Comparison of ENCODE assay signal across 8 cellular contexts in genomic region chr12:45216297-45216982, GRCh38. TPM values are rescaled to one million over a fixed set of nuclear protein-coding genes. Genes with fewer than 3 reads are reported as not detected.
DNase-seq lines count a peak whose midpoint lies in the region; ATAC-seq and TF ChIP-seq lines count a peak whose summit lies in the region.

No MANE protein-coding gene starts in this region.

- H4K20me1 ChIP-seq in IMR-90 (ENCODE audit: insufficient read depth, low read length) = peaks cover 15% of the 10 kb centered on the region; the same call in 1 of the 2 replicates

- H3K4me1 Mint-ChIP-seq in central memory CD8-positive, alpha-beta T cell = peaks cover 55% of the 10 kb centered on the region

- peak; percentile 36; the same call in 1 of the 2 replicates for TF ChIP-seq RAD21 in IMR-90 (IDR thresholded peaks at IDR 0.05; ENCODE audit: low read length)

- no peaks in the 10 kb centered on the region for H3K9me1 ChIP-seq in IMR-90 (ENCODE audit: insufficient read depth, low read length)

- H3K79me1 ChIP-seq in IMR-90 (ENCODE audit: low read depth in 1 of 2, low read length in 2 of 2) = peaks cover 7 to 29% of the 10 kb centered on the region in 2 experiments

- BruUV-seq in IMR-90 (replicated peaks; lab: Mats Ljungman, UMichigan) = no TSS peak

- H3K27me3 ChIP-seq in IMR-90 (ENCODE audit: control insufficient read depth, insufficient read depth, low read length) (no peaks in the 10 kb centered on the region), WERI-Rb-1 (ENCODE audit: insufficient read depth, low read depth, severe bottlenecking) (no peaks in the 10 kb centered on the region)

- peak overlapping the region; percentile 66 for H2BK5ac ChIP-seq in IMR-90 (ENCODE audit: low read depth, low read length, poor library complexity, severe bottlenecking)

- H4K8ac ChIP-seq in IMR-90 (ENCODE audit: low read depth in 2 of 2, low read length in 2 of 2) = peak overlapping the region; percentile 34 to 86

- H2BK15ac ChIP-seq in IMR-90 (ENCODE audit: low read depth, low read length) = peak overlapping the region; percentile 65; the same call in 1 of the 3 replicates

- H3K4me2 ChIP-seq in IMR-90 (ENCODE audit: low read depth, low read length) = peak overlapping the region; percentile 90

- H3K14ac ChIP-seq in IMR-90 (replicated peaks; ENCODE audit: low read depth, low read length) = peak overlapping the region; percentile 96

- peak overlapping the region; percentile 77 for H3K27ac ChIP-seq in IMR-90 (ENCODE audit: insufficient read depth, low read length)
- peak overlapping the region; percentile 90 for H3K27ac ChIP-seq in WERI-Rb-1

- peak overlapping the region; percentile 92 for H3K23ac ChIP-seq in IMR-90 (ENCODE audit: low read depth, low read length)

- H3K4me3 ChIP-seq in IMR-90 (ENCODE audit: insufficient read depth, low read depth, low read length) (peak overlapping the region; percentile 60), WERI-Rb-1 (ENCODE audit: low read depth, low read length) (peak overlapping the region; percentile 92)

- H3K9ac ChIP-seq in IMR-90 (ENCODE audit: low read depth, low read length) = peak overlapping the region; percentile 88

- peak overlapping the region; percentile 60 for H3K18ac ChIP-seq in IMR-90 (ENCODE audit: low read depth, low read length)

- peak overlapping the region; percentile 91 for H3K27ac Mint-ChIP-seq in central memory CD8-positive, alpha-beta T cell (ENCODE audit: low read depth)

- ATAC-seq in GM21515 (IDR thresholded peaks at IDR 0.05; ENCODE audit: unreplicated experiment) = peak; percentile 47
- ATAC-seq in IMR-90 (ENCODE audit: low read depth) = peak; percentile 61
- peak; percentile 42 for ATAC-seq in central memory CD8-positive, alpha-beta T cell (replicated peaks; ENCODE audit: extremely low read depth, poor library complexity, severe bottlenecking)

- peak overlapping the region; percentile 89 for H3K4me3 Mint-ChIP-seq in central memory CD8-positive, alpha-beta T cell

- H2AFZ ChIP-seq in IMR-90 (replicated peaks; ENCODE audit: low read length, poor library complexity) = peak overlapping the region; percentile 88

- no peak; the same call in 1 of the 2 replicates for TF ChIP-seq POLR2A in IMR-90 (IDR thresholded peaks at IDR 0.05; ENCODE audit: low read depth, low read length)

- no peaks in the 10 kb centered on the region for H3K36me3 ChIP-seq in IMR-90 (ENCODE audit: control insufficient read depth, insufficient read depth, low read length)
- H3K36me3 ChIP-seq in WERI-Rb-1 = no peaks in the 10 kb centered on the region

- peak overlapping the region; percentile 73 for H2BK120ac ChIP-seq in IMR-90 (ENCODE audit: low read depth, low read length)

- H3K56ac ChIP-seq in IMR-90 (ENCODE audit: extremely low read depth, insufficient read depth, low read length) = peak overlapping the region; percentile 92

- peak overlapping the region; percentile 43; the same call in 1 of the 2 replicates for H2AK5ac ChIP-seq in IMR-90 (ENCODE audit: low read depth, low read length)

- POLR2A ChIA-PET in IMR-90 (lab: Charles Lee; ENCODE audit: unreplicated experiment) = no interaction called here

- H3K27me3 Mint-ChIP-seq in central memory CD8-positive, alpha-beta T cell = no peaks in the 10 kb centered on the region

- peak overlapping the region; percentile 82 for H2AK9ac ChIP-seq in IMR-90 (replicated peaks; ENCODE audit: low read depth, low read length, poor library complexity)

- peak overlapping the region; percentile 85 for H3K4ac ChIP-seq in IMR-90 (ENCODE audit: low read depth, low read length)

- H3K4me1 ChIP-seq in IMR-90 (ENCODE audit: control insufficient read depth, insufficient read depth, low read length) = peaks cover 4% of the 10 kb centered on the region; the same call in 1 of the 2 replicates

- intact Hi-C loops in IMR-90 (cut with micrococcal nuclease) = loop anchor here (1.0 to 2.0 kb wide), 4 partner anchors 17 to 512 kb away; partner anchors contain the start of gene ARID2

- no peaks in the 10 kb centered on the region for H3K9me3 ChIP-seq in IMR-90 (ENCODE audit: control insufficient read depth, insufficient read depth, low read length)
- H3K9me3 ChIP-seq in WERI-Rb-1 (ENCODE audit: severe bottlenecking) = no peaks in the 10 kb centered on the region

- H4K91ac ChIP-seq in IMR-90 (ENCODE audit: insufficient read depth, low read depth, low read length) = peak overlapping the region; percentile 74

- CTCF ChIA-PET in IMR-90 (lab: Yijun Ruan, JAX) = interaction anchor here (0.5 to 1.3 kb wide), 5 partner anchors 16 to 702 kb away, joined by 3 to 7 read pairs (median 3); no protein-coding TSS in a partner anchor

- H3K9me3 Mint-ChIP-seq in central memory CD8-positive, alpha-beta T cell = no peaks in the 10 kb centered on the region

- peaks cover 1% of the 10 kb centered on the region for H3K36me3 Mint-ChIP-seq in central memory CD8-positive, alpha-beta T cell (ENCODE audit: insufficient read depth)

- peak overlapping the region; percentile 49; the same call in 1 of the 2 replicates for H4K5ac ChIP-seq in IMR-90 (ENCODE audit: low read depth, low read length)

- H2BK20ac ChIP-seq in IMR-90 (ENCODE audit: low read depth, low read length) = no peak overlapping the region

- DNase-seq in Daoy (ENCODE audit: low read depth) (peak; percentile 58), IMR-90 (peak; percentile 49), WERI-Rb-1 (peak; percentile 37), left kidney (ENCODE audit: low read depth, low spot score) (peak; percentile 84), H4 (ENCODE audit: low spot score) (no peak)
- DNase-seq in central memory CD8-positive, alpha-beta T cell (ENCODE audit: low spot score in 2 of 2) = peak; percentile 18 to 24
- peak; percentile 46 for DNase-seq in stimulated activated CD4-positive, alpha-beta T cell treated with anti-CD3 and anti-CD28 coated beads, Interleukin-4, amount 100 ng/mL, for 1 hour

- 0% methylated on average over 18 of the region's 62 CpGs; no CpG with 5 or more reads in 1 of the 2 experiments for WGBS in IMR-90 (ENCODE audit: extremely low coverage in 2 of 2, insufficient read length in 1 of 2), 2 experiments

- in situ Hi-C loops in IMR-90 (cut with MboI; ENCODE audit: low sequenced_read_pairs) = no loop called here

- dilution Hi-C loops in IMR-90 (cut with HindIII; ENCODE audit: low sequenced_read_pairs, unreplicated experiment) = no loop called here

- TF ChIP-seq CTCF in IMR-90 (conservative IDR thresholded peaks at IDR 0.05; ENCODE audit: low read depth, low read length) = peak; percentile 36
- TF ChIP-seq CTCF in WERI-Rb-1 (IDR thresholded peaks at IDR 0.05; ENCODE audit: low read depth, low read length) = peak; percentile 40

TF ChIP-seq in IMR-90, 13 proteins besides CTCF, POLR2A, EP300 and RAD21:
- TF ChIP-seq NFE2L2 (IDR thresholded peaks at IDR 0.05; ENCODE audit: low read depth, low read length) = no peak
- no peak for TF ChIP-seq CEBPB (IDR thresholded peaks at IDR 0.05; ENCODE audit: low read depth, low read length)
- TF ChIP-seq SMC3 (IDR thresholded peaks at IDR 0.05; ENCODE audit: low read depth, low read length) = no peak; the same call in 1 of the 2 replicates
- TF ChIP-seq MXI1 (IDR thresholded peaks at IDR 0.05; ENCODE audit: borderline replicate concordance, low read depth, low read length) = peak; percentile 62; the same call in 1 of the 2 replicates
- TF ChIP-seq ELK1 (IDR thresholded peaks at IDR 0.05; ENCODE audit: borderline replicate concordance, low read depth, low read length) = no peak
- TF ChIP-seq, protein P1, sequence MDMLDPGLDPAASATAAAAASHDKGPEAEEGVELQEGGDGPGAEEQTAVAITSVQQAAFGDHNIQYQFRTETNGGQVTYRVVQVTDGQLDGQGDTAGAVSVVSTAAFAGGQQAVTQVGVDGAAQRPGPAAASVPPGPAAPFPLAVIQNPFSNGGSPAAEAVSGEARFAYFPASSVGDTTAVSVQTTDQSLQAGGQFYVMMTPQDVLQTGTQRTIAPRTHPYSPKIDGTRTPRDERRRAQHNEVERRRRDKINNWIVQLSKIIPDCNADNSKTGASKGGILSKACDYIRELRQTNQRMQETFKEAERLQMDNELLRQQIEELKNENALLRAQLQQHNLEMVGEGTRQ (IDR thresholded peaks at IDR 0.05; ENCODE audit: low read depth, low read length) = no peak
- TF ChIP-seq RCOR1 (IDR thresholded peaks at IDR 0.05; ENCODE audit: insufficient replicate concordance, low read length) = no peak
- TF ChIP-seq FOS (IDR thresholded peaks at IDR 0.05; ENCODE audit: low read depth, low read length) = no peak
- TF ChIP-seq RFX5 (IDR thresholded peaks at IDR 0.05; ENCODE audit: low read depth, low read length) = no peak
- TF ChIP-seq CHD1 (IDR thresholded peaks at IDR 0.05; ENCODE audit: low read depth, low read length) = 0 out of 2 replicates have a peak, but pooled peaks have one; percentile 72
- TF ChIP-seq MAZ (IDR thresholded peaks at IDR 0.05; ENCODE audit: borderline replicate concordance, low read depth, low read length) = peak; percentile 24; the same call in 1 of the 2 replicates
- TF ChIP-seq MAFK (IDR thresholded peaks at IDR 0.05; ENCODE audit: low read depth, low read length) = no peak
- TF ChIP-seq BHLHE40 (IDR thresholded peaks at IDR 0.05; ENCODE audit: low read depth, low read length) = no peak
TF ChIP-seq in IMR-90: peak in this region for 3.

RNA-seq across cellular contexts. Expression of gene ANO6, which starts 0.5 kb away (rescaled TPM):
- total RNA-seq in Daoy (2014; rRNA removed; shearing (Covaris generic)) = 46.9 and 52.7 TPM in 2 replicates
- total RNA-seq in IMR-90 (2012; rRNA removed) = 41.0 and 46.7 TPM in 2 replicates
- 18.1 and 21.6 TPM in 2 replicates for polyA plus RNA-seq in IMR-90 (2012; rRNA removed)
- 6.1 and 6.7 TPM in 2 replicates for polyA plus RNA-seq in IMR-90 (2012; cell fraction: cytosol; rRNA removed)
- polyA plus RNA-seq in IMR-90 (2012; cell fraction: nucleus; rRNA removed; ENCODE audit: low replicate concordance) = 2.8 and 17.3 TPM in 2 replicates
- 30.9 and 37.6 TPM in 2 replicates for total RNA-seq in H4 (2014; rRNA removed; shearing (Covaris generic))
